In genomic region chr12:109573914-109574244, GRCh38 we compare ENCODE assay signal across 1 cellular context.
A peak's percentile ranks its signal among the peaks of the same experiment; 100 is the strongest.
TF ChIP-seq lines count a peak whose summit lies in the region.

No MANE protein-coding gene starts in this region.

TF ChIP-seq in GM12878, 131 proteins besides CTCF, POLR2A, EP300 and RAD21 (continued from another document):
- TF ChIP-seq NR2C2 (IDR thresholded peaks at IDR 0.05; ENCODE audit: borderline replicate concordance, control insufficient read depth, insufficient read length, low read depth) (no peak), ATF7 (IDR thresholded peaks at IDR 0.05; ENCODE audit: low read depth) (no peak), NKRF (conservative IDR thresholded peaks at IDR 0.05) (peak; percentile 57; the same call in 1 of the 2 replicates)
